ENCODE assay signal across 8 cellular contexts in the genomic region with DNA sequence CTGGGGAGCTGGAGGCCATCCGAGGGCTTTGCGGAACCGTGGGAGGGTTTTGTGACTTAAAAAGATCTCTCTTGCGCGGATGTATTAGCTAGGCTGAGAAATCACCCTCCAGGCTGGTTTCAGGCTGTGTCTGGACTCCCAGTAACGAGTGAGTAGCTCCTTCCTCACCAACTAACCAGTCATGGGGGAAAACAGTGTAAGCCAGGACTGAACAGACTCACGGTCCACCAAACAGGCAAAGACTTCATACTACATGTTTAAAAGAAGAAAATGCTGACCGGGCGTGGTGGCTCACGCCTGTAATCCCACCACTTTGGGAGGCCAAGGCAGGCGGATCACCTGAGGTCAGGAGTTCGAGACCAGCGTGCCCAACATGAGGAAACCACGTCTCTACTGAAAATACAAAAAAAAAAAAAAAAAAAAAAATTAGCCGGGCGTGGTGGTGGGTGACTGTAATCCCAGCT. TPM values are rescaled to one million over a fixed set of nuclear protein-coding genes. Genes with fewer than 3 reads are reported as not detected.
A peak's percentile ranks its signal among the peaks of the same experiment; 100 is the strongest.
DNase-seq lines count a peak whose midpoint lies in the region; ATAC-seq, FAIRE-seq and TF ChIP-seq lines count a peak whose summit lies in the region.

No MANE protein-coding gene starts in this region.

- H3K36me3 Mint-ChIP-seq in activated T-cell treated with anti-CD3 and anti-CD28 coated beads, Interleukin-2, amount 50 U/mL, for 4 hours (ENCODE audit: insufficient read depth) = peaks cover 10% of the 10 kb centered on the region

- TF ChIP-seq EP300 in HepG2 (IDR thresholded peaks at IDR 0.05; ENCODE audit: low read depth in 2 of 2, low read length in 2 of 2) (no peak), HepG2 (CRISPR knock-in tag; IDR thresholded peaks at IDR 0.05; ENCODE audit: borderline replicate concordance) (no peak)

- DNase-seq in activated T-cell treated with anti-CD3 and anti-CD28 coated beads, Interleukin-2, amount 50 U/mL, for 4 hours = no peak
- DNase-seq in activated T-cell treated with anti-CD3 and anti-CD28 coated beads for 4 hours (no peak), astrocyte of the hippocampus (ENCODE audit: low read depth, low spot score) (peak; percentile 61), HepG2 (ENCODE audit: low spot score) (no peak), tibial artery (no peak), GM13977 (ENCODE audit: low spot score) (no peak), occipital lobe (lab: John Stamatoyannopoulos, UW) (no peak), NCI-H526 treated with DMSO at 0.1 percent for 48 hours (lab: John Stamatoyannopoulos, UW) (no peak)

- no peak overlapping the region for H2AFZ ChIP-seq in HepG2 (ENCODE audit: low read length)

- peaks cover 27% of the 10 kb centered on the region for H3K79me2 ChIP-seq in HepG2 (ENCODE audit: insufficient read depth, low read length)

- POLR2A ChIA-PET in HepG2 (lab: Yijun Ruan, JAX) = interaction anchor here (1.4 to 2.4 kb wide), 9 partner anchors 8 to 269 kb away, joined by 3 to 17 read pairs (median 10); a partner anchor contains a TSS

- no peaks in the 10 kb centered on the region for H3K9me3 ChIP-seq in HepG2 (ENCODE audit: low read length)
- no peaks in the 10 kb centered on the region for H3K9me3 ChIP-seq in tibial artery

- WGBS in HepG2 (ENCODE audit: low lambda C conversion rate) = 6% methylated on average over 14 of the region's 16 CpGs

- H4K20me1 ChIP-seq in HepG2 (ENCODE audit: insufficient read depth, low read length) = no peaks in the 10 kb centered on the region

- peak overlapping the region; percentile 91 for H3K9ac ChIP-seq in HepG2 (ENCODE audit: insufficient read depth, low read depth, low read length)

- H3K27ac ChIP-seq in HepG2 (ENCODE audit: extremely low read length, insufficient read depth, low read length) = peak overlapping the region; percentile 94
- peak overlapping the region; percentile 89 to 97 for H3K27ac ChIP-seq in tibial artery

- ATAC-seq in activated T-cell treated with anti-CD3 and anti-CD28 coated beads, Interleukin-2, amount 50 U/mL, for 4 hours = no peak
- peak; percentile 3; the same call in 1 of the 3 replicates for ATAC-seq in HepG2

- no peak for FAIRE-seq in HepG2 (lab: Jason Lieb, UNC)

- H3K4me1 Mint-ChIP-seq in activated T-cell treated with anti-CD3 and anti-CD28 coated beads, Interleukin-2, amount 50 U/mL, for 4 hours (ENCODE audit: low read depth) = peaks cover 41% of the 10 kb centered on the region

- TF ChIP-seq POLR2A in HepG2 (IDR thresholded peaks at IDR 0.05; ENCODE audit: insufficient read depth in 1 of 2, low read depth in 2 of 2, low read length in 2 of 2) = no peak

- H3K4me3 ChIP-seq in HepG2 (replicated peaks in 1 of 3; ENCODE audit: insufficient read depth in 1 of 3, low read depth in 2 of 3, low read length in 3 of 3) (peak overlapping the region; percentile 96 to 98 (median 97)), tibial artery (peak overlapping the region; percentile 71 to 97)

- peak overlapping the region; percentile 98 for H3K4me3 Mint-ChIP-seq in activated T-cell treated with anti-CD3 and anti-CD28 coated beads, Interleukin-2, amount 50 U/mL, for 4 hours

- intact Hi-C loops in HepG2 (cut with micrococcal nuclease; ENCODE audit: unreplicated experiment) = no loop called here
- intact Hi-C loops in tibial artery (cut with DNase I; ENCODE audit: low total_unique reads) = no loop called here

- peaks cover 39% of the 10 kb centered on the region for H3K4me1 ChIP-seq in HepG2 (ENCODE audit: insufficient read depth, low read length)
- peaks cover 4 to 38% (median 31%) of the 10 kb centered on the region in 4 donors for H3K4me1 ChIP-seq in tibial artery

- no peaks in the 10 kb centered on the region for H3K9me3 Mint-ChIP-seq in activated T-cell treated with anti-CD3 and anti-CD28 coated beads, Interleukin-2, amount 50 U/mL, for 4 hours

- H3K27me3 Mint-ChIP-seq in activated T-cell treated with anti-CD3 and anti-CD28 coated beads, Interleukin-2, amount 50 U/mL, for 4 hours (ENCODE audit: low read depth) = no peaks in the 10 kb centered on the region

- no peaks in the 10 kb centered on the region; a peak in 1 of 5 replicates for H3K27me3 ChIP-seq in HepG2 (ENCODE audit: control insufficient read depth in 1 of 2, insufficient read depth in 2 of 2, low read length in 2 of 2)
- no peaks in the 10 kb centered on the region for H3K27me3 ChIP-seq in tibial artery

- no TSS peak for BruUV-seq in HepG2 (replicated peaks; lab: Mats Ljungman, UMichigan)

- no peak for TF ChIP-seq RAD21 in HepG2 (CRISPR knock-in tag; IDR thresholded peaks at IDR 0.05)

- H3K36me3 ChIP-seq in HepG2 (replicated peaks in 1 of 2; ENCODE audit: control insufficient read depth in 1 of 2, insufficient read depth in 2 of 2, low read length in 2 of 2) (peaks cover 2 to 10% of the 10 kb centered on the region in 2 experiments; a peak in 4 of 5 replicates), tibial artery (peaks cover 4 to 13% (median 5%) of the 10 kb centered on the region in 3 donors)

- H3K4me2 ChIP-seq in HepG2 (ENCODE audit: low read depth, low read length) = peak overlapping the region; percentile 93

- in situ Hi-C loops in HepG2 (cut with HindIII; ENCODE audit: extremely low pct_ligation_motif_present, low pct_unique_long_range_greater_than_20kb) (no loop called here), GM13977 (cut with MboI; ENCODE audit: low pct_unique_long_range_greater_than_20kb, low sequenced_read_pairs, unreplicated experiment) (no loop called here)

- CTCF ChIA-PET in HepG2 (lab: Yijun Ruan, JAX; ENCODE audit: low intra/inter-chr PET ratio, low total read pairs) = no interaction called here

- TF ChIP-seq CTCF in HepG2 (CRISPR knock-in tag; IDR thresholded peaks at IDR 0.05) = no peak
- no peak for TF ChIP-seq CTCF in tibial artery (IDR thresholded peaks at IDR 0.05)
- TF ChIP-seq CTCF in GM13977 (IDR thresholded peaks at IDR 0.05; ENCODE audit: extremely low read depth, insufficient read depth, missing control alignments) = no peak

TF ChIP-seq in HepG2, 621 proteins besides CTCF, POLR2A, EP300 and RAD21:
- TF ChIP-seq MAFK (conservative IDR thresholded peaks at IDR 0.05 in 1 of 2, IDR thresholded peaks at IDR 0.05 in 1 of 2; ENCODE audit: low read length in 2 of 2) = 0 out of 4 replicates have a peak, but pooled peaks of 1 of the 2 experiments have one; percentile 5
- TF ChIP-seq SMARCC2 (IDR thresholded peaks at IDR 0.05) = no peak

RNA-seq across cellular contexts. Expression of a gene that starts 0.8 kb away (rescaled TPM):
- total RNA-seq in activated T-cell treated with anti-CD3 and anti-CD28 coated beads, Interleukin-2, amount 50 U/mL, for 4 hours = 10 to 100 TPM; 81.1 to 92.3 (median 84.4) TPM
- total RNA-seq in HepG2 (2016; rRNA removed; fragmentation: Illumina TruSeq; extraction: Trizol) (7.4 and 15.1 TPM in 2 replicates), occipital lobe (14.7 TPM)
- 3.5 and 6.4 TPM in 2 replicates for total RNA-seq in HepG2 (2016; cell fraction: cytosol; rRNA removed; fragmentation: Illumina TruSeq; extraction: Trizol; ENCODE audit: low read depth)
- total RNA-seq in HepG2 (2016; cell fraction: insoluble cytoplasmic fraction; rRNA removed; fragmentation: Illumina TruSeq; extraction: Trizol) = 7.5 and 15.3 TPM in 2 replicates
- total RNA-seq in HepG2 (2016; cell fraction: membrane; rRNA removed; fragmentation: Illumina TruSeq; extraction: Trizol) = 4.1 and 5.0 TPM in 2 replicates
- 18.0 and 18.9 TPM in 2 replicates for total RNA-seq in HepG2 (2016; cell fraction: nucleus; rRNA removed; fragmentation: Illumina TruSeq; extraction: Trizol)
- polyA plus RNA-seq in HepG2 (2011; rRNA removed) = 9.3 and 16.0 TPM in 2 replicates
- 3.8 and 7.7 TPM in 2 replicates for polyA plus RNA-seq in HepG2 (2011; cell fraction: cytosol; rRNA removed)
- polyA plus RNA-seq in HepG2 (2011; cell fraction: nucleus; rRNA removed) = 83.4 and 101 TPM in 2 replicates
- polyA plus RNA-seq in HepG2 (2012) = 5.9 and 7.4 TPM in 2 replicates
- polyA plus RNA-seq in HepG2 (2016; cell fraction: cytosol; fragmentation: Illumina TruSeq; extraction: Trizol; ENCODE audit: low read depth) = 1.8 and 2.1 TPM in 2 replicates
- 7.7 and 9.3 TPM in 2 replicates for polyA plus RNA-seq in HepG2 (2016; cell fraction: insoluble cytoplasmic fraction; fragmentation: Illumina TruSeq; extraction: Trizol; ENCODE audit: low read depth)
- 3.1 and 4.0 TPM in 2 replicates for polyA plus RNA-seq in HepG2 (2016; cell fraction: membrane; fragmentation: Illumina TruSeq; extraction: Trizol; ENCODE audit: low read depth)
- polyA plus RNA-seq in HepG2 (2016; cell fraction: nucleus; fragmentation: Illumina TruSeq; extraction: Trizol; ENCODE audit: insufficient read depth, low read depth) = 42.6 and 43.4 TPM in 2 replicates
- 14.8 and 17.9 TPM in 2 replicates for polyA minus RNA-seq in HepG2 (2011; rRNA and poly(A)+ RNA removed; ENCODE audit: low replicate concordance)
- polyA minus RNA-seq in HepG2 (2011; cell fraction: cytosol; rRNA and poly(A)+ RNA removed) = 6.2 and 7.0 TPM in 2 replicates
- 28.0 and 28.3 TPM in 2 replicates for polyA minus RNA-seq in HepG2 (2011; cell fraction: nucleus; rRNA and poly(A)+ RNA removed)
